Comparison of ENCODE assay signal across 8 cellular contexts in the genomic region with DNA sequence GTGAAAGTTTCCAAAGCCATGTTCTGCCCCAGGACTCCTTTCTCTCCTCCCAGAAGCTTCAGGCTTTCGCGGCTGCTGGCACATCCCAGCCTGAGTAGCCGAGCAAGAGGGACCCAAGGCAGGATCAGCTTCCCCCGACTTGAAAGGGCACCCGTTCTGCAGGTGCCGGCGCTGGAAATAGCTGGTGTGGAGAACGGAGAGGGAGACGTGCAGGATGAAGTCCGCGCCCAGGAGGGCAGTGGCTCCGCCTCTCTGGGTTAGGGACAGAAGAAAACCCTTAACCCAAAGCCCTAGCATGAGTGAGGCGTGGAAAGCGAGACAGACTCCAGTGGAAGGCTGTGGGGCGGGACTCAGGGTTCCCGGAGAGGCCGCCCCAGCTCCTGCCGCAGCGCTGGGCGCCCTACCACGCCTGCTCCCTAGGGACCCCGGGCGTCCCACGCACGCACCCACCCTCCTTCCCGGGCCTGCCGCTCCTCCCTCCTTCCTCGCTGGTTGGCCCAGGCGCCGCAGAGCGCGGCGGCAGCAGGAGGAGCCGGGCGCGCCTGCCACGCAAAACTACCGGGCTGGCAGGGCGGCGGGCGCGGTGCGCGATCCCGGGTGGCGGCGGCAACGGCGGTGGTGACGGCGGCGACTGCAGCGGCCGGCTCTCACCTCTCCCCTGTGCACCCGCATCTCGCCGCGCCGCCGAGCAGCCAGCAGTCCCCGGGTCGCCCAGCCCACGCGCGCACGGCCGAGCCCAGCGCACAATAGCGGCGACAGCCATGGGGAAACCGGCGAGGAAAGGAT. TPM values are rescaled to one million over a fixed set of nuclear protein-coding genes. Genes with fewer than 3 reads are reported as not detected.
DNase-seq lines count a peak whose midpoint lies in the region; ATAC-seq, FAIRE-seq and TF ChIP-seq lines count a peak whose summit lies in the region.

A gene (plus strand): TSS at position 550 of the 786 bp plus-strand sequence. CDS start 212 bp downstream, at position 762.

- intact Hi-C loops in kidney (cut with DNase I), result no loop called here

- peak within 1 kb of the TSS; percentile 11 to 88 for H3K9ac ChIP-seq in kidney (ENCODE audit: low read length in 2 of 2)

- peak within 1 kb of the TSS; percentile 70 to 89 for H3K4me3 ChIP-seq in kidney (ENCODE audit: low read length in 2 of 2)

- peak within 1 kb of the TSS; percentile 57 to 79 for H3K27ac ChIP-seq in kidney (ENCODE audit: low read depth in 2 of 2, low read length in 2 of 2)

- TF ChIP-seq CTCF in GM20000 (IDR thresholded peaks at IDR 0.05; ENCODE audit: extremely low read depth, missing control alignments) (no peak), kidney (IDR thresholded peaks at IDR 0.05; ENCODE audit: borderline replicate concordance, extremely low read depth, insufficient read depth) (no peak)

- in situ Hi-C loops in G401 (cut with HindIII; ENCODE audit: low sequenced_read_pairs), result no loop called here

- DNase-seq in G401 (ENCODE audit: low spot score), result peak; percentile 73
- DNase-seq in GM20000 (ENCODE audit: low spot score), result peak; percentile 90
- DNase-seq in SK-N-DZ (ENCODE audit: low spot score), result peak; percentile 5
- peak; percentile 9 for DNase-seq in central memory CD4-positive, alpha-beta T cell
- DNase-seq in kidney, result peak; percentile 88
- DNase-seq in stimulated activated CD4-positive, alpha-beta T cell treated with anti-CD3 and anti-CD28 coated beads, Interleukin-15, amount 100 ng/mL, for 24 hours, result peak; percentile 51
- no peak for DNase-seq in GOT3 (lab: John Stamatoyannopoulos, UW)

- no peak for FAIRE-seq in kidney (lab: Jason Lieb, UNC)

- H3K36me3 ChIP-seq in kidney (ENCODE audit: control insufficient read depth in 1 of 2, insufficient read depth in 2 of 2, low read length in 2 of 2), result no peaks in the 10 kb centered on the region

- peaks cover 0 to under 1% of the 10 kb centered on the region in 2 donors for H3K4me1 ChIP-seq in kidney (ENCODE audit: control insufficient read depth in 1 of 2, insufficient read depth in 1 of 2, low read depth in 1 of 2, low read length in 2 of 2)

- ATAC-seq in HG03565 (IDR thresholded peaks at IDR 0.05; ENCODE audit: unreplicated experiment), result peak; percentile 64

- no peaks in the 10 kb centered on the region for H3K9me3 ChIP-seq in kidney (ENCODE audit: control insufficient read depth in 1 of 2, low read length in 2 of 2)

RNA-seq across cellular contexts. Expression of the gene that starts here (rescaled TPM):
- 1.8 and 2.6 TPM in 2 replicates for total RNA-seq in G401 (2014; rRNA removed; shearing (Covaris generic))
- polyA plus RNA-seq in SK-N-DZ (2014; cell fraction: cytosol; rRNA removed), result 0.12 TPM in 1 of 2 replicates, not detected in the other
- 0.05 TPM in 1 of 2 replicates, not detected in the other for polyA plus RNA-seq in SK-N-DZ (2014; cell fraction: nucleus; rRNA removed)
- 19.0 TPM for total RNA-seq in kidney
- polyA plus RNA-seq in kidney (ENCODE audit: insufficient read depth, low read depth, low replicate concordance), result 19.6 TPM
